8 cellular contexts compared by ENCODE assay signal in genomic region chr12:61993734-61994345, GRCh38.
DNase-seq lines count a peak whose midpoint lies in the region; ATAC-seq, FAIRE-seq and TF ChIP-seq lines count a peak whose summit lies in the region.

No MANE protein-coding gene starts in this region.

- no peaks in the 10 kb centered on the region for H3F3A ChIP-seq in smooth muscle cell (ENCODE audit: low read depth)

- 43% methylated on average over 2 of the region's 2 CpGs for WGBS in smooth muscle cell (ENCODE audit: low lambda C conversion rate)

- H3K27ac ChIP-seq in Peyer's patch (no peak overlapping the region), foreskin keratinocyte (no peak overlapping the region), smooth muscle cell (ENCODE audit: low read depth) (no peak overlapping the region)

- no peaks in the 10 kb centered on the region for H3K9me3 ChIP-seq in Peyer's patch
- H3K9me3 ChIP-seq in smooth muscle cell (replicated peaks; ENCODE audit: low read depth): no peaks in the 10 kb centered on the region

- H3K4me3 ChIP-seq in AG09309 (ENCODE audit: control insufficient read depth, low read depth, low read length): no peak overlapping the region
- H3K4me3 ChIP-seq in Peyer's patch: no peak overlapping the region
- H3K4me3 ChIP-seq in smooth muscle cell: no peak overlapping the region

- FAIRE-seq in GM18507 (lab: Jason Lieb, UNC): peak; percentile 15

- TF ChIP-seq POLR2A in Peyer's patch (IDR thresholded peaks at IDR 0.05): no peak

- H3K79me2 ChIP-seq in smooth muscle cell (ENCODE audit: low read depth): no peaks in the 10 kb centered on the region

- H4K20me1 ChIP-seq in smooth muscle cell (ENCODE audit: low read depth): no peaks in the 10 kb centered on the region

- H3K27me3 ChIP-seq in Peyer's patch (no peaks in the 10 kb centered on the region), foreskin keratinocyte (no peaks in the 10 kb centered on the region), smooth muscle cell (ENCODE audit: low read depth) (peaks cover 27% of the 10 kb centered on the region)

- no peaks in the 10 kb centered on the region for H3K4me1 ChIP-seq in Peyer's patch
- H3K4me1 ChIP-seq in foreskin keratinocyte: no peaks in the 10 kb centered on the region
- H3K4me1 ChIP-seq in smooth muscle cell (ENCODE audit: low read depth): no peaks in the 10 kb centered on the region

- DNase-seq in AG09309 (ENCODE audit: low read depth) (no peak), GM18507 (ENCODE audit: extremely low spot score, insufficient read length, low read depth) (no peak), Peyer's patch (no peak), foreskin keratinocyte (peak; percentile 5 to 49), smooth muscle cell (lab: John Stamatoyannopoulos, UW; ENCODE audit: unreplicated experiment) (no peak), T-helper 9 cell (no peak), GM19240 (ENCODE audit: insufficient read length, low spot score) (no peak)

- TF ChIP-seq CTCF in AG09309 (IDR thresholded peaks at IDR 0.05; ENCODE audit: control insufficient read depth, insufficient read depth, low read depth, low read length, missing control alignments) (peak; percentile 33), Peyer's patch (IDR thresholded peaks at IDR 0.05) (peak in 4 of 6 experiments; percentile 14 to 37 (median 33)), foreskin keratinocyte (conservative IDR thresholded peaks at IDR 0.05) (peak; percentile 73), smooth muscle cell (IDR thresholded peaks at IDR 0.05; ENCODE audit: borderline replicate concordance, insufficient read depth, poor library complexity, severe bottlenecking) (peak; percentile 73)

- no peak overlapping the region for H2AFZ ChIP-seq in smooth muscle cell (ENCODE audit: low read depth)

- ATAC-seq in HG03175 (IDR thresholded peaks at IDR 0.05; ENCODE audit: unreplicated experiment): peak; percentile 66
- peak; percentile 74 for ATAC-seq in foreskin keratinocyte

- no peak overlapping the region for H3K4me2 ChIP-seq in smooth muscle cell

- H3K9ac ChIP-seq in smooth muscle cell (ENCODE audit: low read depth): no peak overlapping the region

- H3K36me3 ChIP-seq in Peyer's patch (no peaks in the 10 kb centered on the region), smooth muscle cell (ENCODE audit: low read depth) (no peaks in the 10 kb centered on the region)

Comparison
In these comparisons a context has a peak if more than half of its experiments do, and no peak if none do; other contexts are left out.
1. DNase-seq: peak in foreskin keratinocyte (2 of 2); none in AG09309 (single experiment), GM18507 (single experiment), Peyer's patch (0 of 3), smooth muscle cell (single experiment), T-helper 9 cell (single experiment) and GM19240 (single experiment).
2. Peak in every context shown above with its lines, with median percentiles within 50 percentile points of each other: CTCF ChIP-seq.